8 cellular contexts compared by ENCODE assay signal in genomic region chr11:78080084-78080817, GRCh38. TPM values are rescaled to one million over a fixed set of nuclear protein-coding genes. Genes with fewer than 3 reads are reported as not detected.
A peak's percentile ranks its signal among the peaks of the same experiment; 100 is the strongest.
DNase-seq lines count a peak whose midpoint lies in the region; ATAC-seq and TF ChIP-seq lines count a peak whose summit lies in the region.

No MANE protein-coding gene starts in this region.

- H3K27me3 Mint-ChIP-seq in CD4-positive, CD25-positive, alpha-beta regulatory T cell = no peaks in the 10 kb centered on the region
- peaks cover 2% of the 10 kb centered on the region for H3K27me3 Mint-ChIP-seq in neural crest cell (ENCODE audit: low read depth)

- peak overlapping the region; percentile 98 for H3K4me3 ChIP-seq in CD4-positive, CD25-positive, alpha-beta regulatory T cell (ENCODE audit: low read depth, low read length)
- peak overlapping the region; percentile 81 to 86 for H3K4me3 ChIP-seq in duodenal mucosa (ENCODE audit: low read depth in 1 of 2, low read length in 2 of 2)

- H3K4me3 Mint-ChIP-seq in CD4-positive, CD25-positive, alpha-beta regulatory T cell = peak overlapping the region; percentile 96 to 100 (median 98)
- H3K4me3 Mint-ChIP-seq in neural crest cell = peak overlapping the region; percentile 95

- ATAC-seq in CD4-positive, CD25-positive, alpha-beta regulatory T cell (ENCODE audit: low read depth in 2 of 2) = no peak
- ATAC-seq in HG02610 (IDR thresholded peaks at IDR 0.05; ENCODE audit: unreplicated experiment) = no peak

- H3K27me3 ChIP-seq in CD4-positive, CD25-positive, alpha-beta regulatory T cell (ENCODE audit: control insufficient read depth, insufficient read depth, low read length) = no peaks in the 10 kb centered on the region
- no peaks in the 10 kb centered on the region for H3K27me3 ChIP-seq in duodenal mucosa (ENCODE audit: control insufficient read depth in 1 of 2, insufficient read depth in 2 of 2, low read length in 2 of 2)

- peak overlapping the region; percentile 91 to 96 for H3K9ac ChIP-seq in duodenal mucosa (ENCODE audit: low read depth in 1 of 2, low read length in 2 of 2)

- no peaks in the 10 kb centered on the region for H3K36me3 ChIP-seq in CD4-positive, CD25-positive, alpha-beta regulatory T cell (ENCODE audit: control insufficient read depth, insufficient read depth, low read length)
- H3K36me3 ChIP-seq in duodenal mucosa (ENCODE audit: control insufficient read depth in 1 of 2, insufficient read depth in 2 of 2, low read length in 2 of 2) = no peaks in the 10 kb centered on the region

- H3K9me3 ChIP-seq in CD4-positive, CD25-positive, alpha-beta regulatory T cell (ENCODE audit: control insufficient read depth in 2 of 2, low read length in 2 of 2) = no peaks in the 10 kb centered on the region
- no peaks in the 10 kb centered on the region for H3K9me3 ChIP-seq in duodenal mucosa (ENCODE audit: control insufficient read depth in 1 of 2, low read length in 2 of 2)

- peak overlapping the region; percentile 89 to 97 (median 95) for H3K27ac Mint-ChIP-seq in CD4-positive, CD25-positive, alpha-beta regulatory T cell
- peak overlapping the region; percentile 99 for H3K27ac Mint-ChIP-seq in neural crest cell (ENCODE audit: unreplicated experiment)

- no peak for TF ChIP-seq CTCF in neural crest cell (conservative IDR thresholded peaks at IDR 0.05)

- DNase-seq in CD4-positive, CD25-positive, alpha-beta regulatory T cell = no peak
- DNase-seq in NCI-H69 (lab: John Stamatoyannopoulos, UW) = peak; percentile 41
- no peak for DNase-seq in neural crest cell (ENCODE audit: low read depth, low spot score)
- no peak for DNase-seq in middle frontal gyrus (ENCODE audit: extremely low spot score, low spot score)
- DNase-seq in RKO (ENCODE audit: low spot score) = no peak
- DNase-seq in HPDE6-E6E7 (ENCODE audit: extremely low spot score) = no peak

- no peaks in the 10 kb centered on the region for H3K36me3 Mint-ChIP-seq in CD4-positive, CD25-positive, alpha-beta regulatory T cell
- H3K36me3 Mint-ChIP-seq in neural crest cell (ENCODE audit: low read depth) = peaks cover 4% of the 10 kb centered on the region

- peaks cover 0 to 1% (median 0%) of the 10 kb centered on the region in 7 donors for H3K9me3 Mint-ChIP-seq in CD4-positive, CD25-positive, alpha-beta regulatory T cell
- H3K9me3 Mint-ChIP-seq in neural crest cell = no peaks in the 10 kb centered on the region

- H3K4me1 ChIP-seq in CD4-positive, CD25-positive, alpha-beta regulatory T cell (ENCODE audit: control insufficient read depth, insufficient read depth, low read length, poor library complexity, severe bottlenecking) = peaks cover 35% of the 10 kb centered on the region
- peaks cover 28 to 37% of the 10 kb centered on the region in 2 donors for H3K4me1 ChIP-seq in duodenal mucosa (ENCODE audit: control insufficient read depth in 1 of 2, insufficient read depth in 2 of 2, low read length in 2 of 2)

- peak overlapping the region; percentile 69 for H3K27ac ChIP-seq in CD4-positive, CD25-positive, alpha-beta regulatory T cell (ENCODE audit: insufficient read depth, low read length, poor library complexity, severe bottlenecking)
- H3K27ac ChIP-seq in duodenal mucosa (ENCODE audit: low read depth, low read length) = peak overlapping the region; percentile 1

- H3K4me1 Mint-ChIP-seq in CD4-positive, CD25-positive, alpha-beta regulatory T cell = peaks cover 10 to 65% (median 46%) of the 10 kb centered on the region in 4 donors
- H3K4me1 Mint-ChIP-seq in neural crest cell = peaks cover 35% of the 10 kb centered on the region

RNA-seq across cellular contexts. Expression of gene NDUFC2, which starts 0.6 kb away (rescaled TPM):
- 43.2 TPM for total RNA-seq in CD4-positive, CD25-positive, alpha-beta regulatory T cell
- polyA plus RNA-seq in CD4-positive, CD25-positive, alpha-beta regulatory T cell = 100 to 1,000 TPM; 170 to 222 (median 189) TPM
- total RNA-seq in neural crest cell = 236 and 251 TPM in 2 replicates

RNA-seq across cellular contexts. Expression of gene THRSP, which starts 16.6 kb away (rescaled TPM):
- not detected for total RNA-seq in CD4-positive, CD25-positive, alpha-beta regulatory T cell
- polyA plus RNA-seq in CD4-positive, CD25-positive, alpha-beta regulatory T cell = under 1 TPM in 1 of 4 donors, not detected in 3; 0.20 TPM
- not detected in 2 replicates for total RNA-seq in neural crest cell

RNA-seq across cellular contexts. Expression of gene KCTD14, which starts 57.2 kb away (rescaled TPM):
- not detected for total RNA-seq in CD4-positive, CD25-positive, alpha-beta regulatory T cell
- 1 to 10 TPM in 1 of 4 donors, under 1 TPM in 3; 0.09 to 1.4 (median 0.41) TPM for polyA plus RNA-seq in CD4-positive, CD25-positive, alpha-beta regulatory T cell
- 1.4 and 1.6 TPM in 2 replicates for total RNA-seq in neural crest cell

RNA-seq across cellular contexts. Expression of gene ALG8, which starts 59.2 kb away (rescaled TPM):
- total RNA-seq in CD4-positive, CD25-positive, alpha-beta regulatory T cell = 20.6 TPM
- polyA plus RNA-seq in CD4-positive, CD25-positive, alpha-beta regulatory T cell = 10 to 100 TPM; 52.7 to 56.3 (median 54.5) TPM
- total RNA-seq in neural crest cell = 79.7 and 86.7 TPM in 2 replicates
